In the genomic region with DNA sequence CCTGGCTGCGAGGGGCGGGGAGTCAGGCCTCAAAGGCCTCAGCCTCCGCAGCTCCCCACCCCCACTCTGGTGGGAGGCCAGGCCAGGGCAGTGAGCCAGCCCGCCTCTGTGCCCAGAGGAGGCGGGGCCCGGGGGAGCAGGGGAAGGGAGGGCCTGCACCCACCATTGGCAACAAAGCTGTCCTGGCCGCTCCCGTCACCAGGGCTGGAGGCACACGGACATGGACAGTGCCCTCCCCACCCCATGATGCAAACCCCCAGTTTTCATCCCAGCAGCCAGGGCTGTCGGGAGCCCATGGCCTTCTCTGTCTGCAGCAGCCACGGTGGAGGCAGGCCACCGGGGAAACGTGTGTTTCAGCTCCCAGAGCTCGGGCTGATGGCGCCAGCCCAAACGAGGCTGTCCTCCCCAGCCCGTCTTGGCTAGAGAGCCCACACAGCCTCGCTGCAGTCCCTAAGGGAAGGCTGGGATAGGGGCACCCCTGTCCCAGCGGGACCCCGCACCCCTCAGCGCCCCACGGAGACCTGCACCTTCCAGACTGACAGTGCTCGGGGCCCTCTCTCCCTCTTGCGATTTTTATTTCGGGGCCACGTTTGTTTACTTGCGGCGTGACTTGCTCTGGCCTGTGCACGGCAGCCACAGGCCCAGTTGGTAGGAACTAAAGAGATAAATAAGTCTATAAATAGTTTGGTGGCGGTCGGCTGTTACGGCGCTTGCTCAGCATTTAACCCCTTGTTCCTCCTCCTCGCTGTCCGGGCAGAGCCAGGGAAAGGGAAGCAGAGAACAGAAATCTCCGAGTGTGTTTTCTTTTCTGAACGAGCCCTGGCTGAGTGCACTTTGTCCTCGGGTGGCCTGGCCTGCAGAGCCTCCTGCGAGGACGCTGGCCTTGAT, we compare ENCODE assay signal across 8 cellular contexts.
DNase-seq lines count a peak whose midpoint lies in the region; ATAC-seq, FAIRE-seq and TF ChIP-seq lines count a peak whose summit lies in the region.

No MANE protein-coding gene starts in this region.

- H3K18ac ChIP-seq in mesendoderm (ENCODE audit: low read length), result no peak overlapping the region

- H3K27me3 ChIP-seq in Panc1 (ENCODE audit: control insufficient read depth, insufficient read depth, low read length) (no peaks in the 10 kb centered on the region), gastroesophageal sphincter (no peaks in the 10 kb centered on the region), pancreas (no peaks in the 10 kb centered on the region), mesendoderm (ENCODE audit: insufficient read depth, low read length, poor library complexity) (no peaks in the 10 kb centered on the region)

- TF ChIP-seq POLR2A in gastroesophageal sphincter (IDR thresholded peaks at IDR 0.05), result no peak

- in situ Hi-C loops in Panc1 (cut with HindIII; ENCODE audit: low pct_unique_long_range_greater_than_20kb, low sequenced_read_pairs), result no loop called here

- H2AK5ac ChIP-seq in mesendoderm (ENCODE audit: low read length), result no peak overlapping the region

- no peak overlapping the region for H4K5ac ChIP-seq in mesendoderm (ENCODE audit: low read length)

- H3K79me1 ChIP-seq in mesendoderm (ENCODE audit: low read length), result no peaks in the 10 kb centered on the region

- no peak for FAIRE-seq in pancreas (lab: Jason Lieb, UNC)

- no peaks in the 10 kb centered on the region for H3K79me2 ChIP-seq in mesendoderm (ENCODE audit: control insufficient read depth, insufficient read depth, low read length)

- H3K27ac ChIP-seq in Panc1 (ENCODE audit: low read length), result no peak overlapping the region
- peak overlapping the region; percentile 1 to 86 (median 84) for H3K27ac ChIP-seq in gastroesophageal sphincter
- H3K27ac ChIP-seq in pancreas, result peak overlapping the region; percentile 87 to 96 (median 92)
- no peak overlapping the region for H3K27ac ChIP-seq in mesendoderm (ENCODE audit: low read depth, low read length)

- no peak overlapping the region for H4K8ac ChIP-seq in mesendoderm (ENCODE audit: low read depth, low read length)

- no TSS peak for BruUV-seq in Panc1 (replicated peaks; lab: Mats Ljungman, UMichigan)

- H3K4ac ChIP-seq in mesendoderm (ENCODE audit: low read depth, low read length), result no peak overlapping the region

- H3K4me2 ChIP-seq in mesendoderm (ENCODE audit: low read length), result no peak overlapping the region

- WGBS in gastroesophageal sphincter (ENCODE audit: low coverage in 1 of 2), 2 donors, result 7% methylated on average over 7 of the region's 40 CpGs; no CpG with 5 or more reads in 1 of the 2 donors
- WGBS in pancreas, 2 donors, result 0 to 1% methylated on average over 39 to 40 of the region's 40 CpGs
- WGBS in mesendoderm (ENCODE audit: extremely low coverage, insufficient coverage, low lambda C conversion rate), result no CpG with 5 or more reads among the region's 40 CpGs

- CTCF ChIA-PET in Panc1 (lab: Charles Lee), result no interaction called here

- H3K4me1 ChIP-seq in Panc1 (ENCODE audit: control insufficient read depth, insufficient read depth, low read length), result peaks cover 13% of the 10 kb centered on the region
- peaks cover 0 to 70% (median 25%) of the 10 kb centered on the region in 3 donors for H3K4me1 ChIP-seq in gastroesophageal sphincter
- H3K4me1 ChIP-seq in pancreas, result peaks cover 60 to 72% (median 63%) of the 10 kb centered on the region in 3 donors
- H3K4me1 ChIP-seq in mesendoderm (ENCODE audit: control insufficient read depth, low read depth, low read length), result no peaks in the 10 kb centered on the region

- H3K56ac ChIP-seq in mesendoderm (ENCODE audit: low read length), result no peak overlapping the region

- no peak overlapping the region for H2BK5ac ChIP-seq in mesendoderm (ENCODE audit: low read length)

- no peak overlapping the region for H3K9ac ChIP-seq in mesendoderm (ENCODE audit: low read length)

- TF ChIP-seq EP300 in gastroesophageal sphincter (IDR thresholded peaks at IDR 0.05), result no peak

- no peak overlapping the region for H3K23ac ChIP-seq in mesendoderm (ENCODE audit: low read length)

- DNase-seq in CD1c-positive myeloid dendritic cell (ENCODE audit: extremely low spot score) (peak; percentile 24), Panc1 (ENCODE audit: low read depth, low spot score) (no peak), pancreas (peak; percentile 87 to 97 (median 92)), mesendoderm (no peak)
- DNase-seq in activated CD8-positive, alpha-beta memory T cell treated with anti-CD3 and anti-CD28 coated beads, Interleukin-2, amount 50 U/mL, for 4 hours, result no peak

- no peak overlapping the region for H3K4me3 ChIP-seq in Panc1 (ENCODE audit: low read depth in 2 of 2, low read length in 2 of 2)
- peak overlapping the region; percentile 1 to 49 for H3K4me3 ChIP-seq in gastroesophageal sphincter
- peak overlapping the region in 3 of 4 donors; percentile 0 to 32 (median 25) for H3K4me3 ChIP-seq in pancreas
- H3K4me3 ChIP-seq in mesendoderm (ENCODE audit: low read length), result no peak overlapping the region

- TF ChIP-seq CTCF in Panc1 (IDR thresholded peaks at IDR 0.05) (no peak), gastroesophageal sphincter (IDR thresholded peaks at IDR 0.05) (no peak), pancreas (IDR thresholded peaks at IDR 0.05) (no peak)

- H3K9me3 ChIP-seq in Panc1 (ENCODE audit: control insufficient read depth, insufficient read depth, low read depth, low read length) (no peaks in the 10 kb centered on the region), gastroesophageal sphincter (no peaks in the 10 kb centered on the region), pancreas (no peaks in the 10 kb centered on the region)

- intact Hi-C loops in Panc1 (cut with micrococcal nuclease; ENCODE audit: unreplicated experiment), result no loop called here
- intact Hi-C loops in pancreas (cut with DNase I), result no loop called here

- H2BK15ac ChIP-seq in mesendoderm (replicated peaks; ENCODE audit: low read depth), result no peak overlapping the region

- H3K36me3 ChIP-seq in Panc1 (ENCODE audit: control insufficient read depth, insufficient read depth, low read length), result no peaks in the 10 kb centered on the region
- H3K36me3 ChIP-seq in gastroesophageal sphincter, result no peaks in the 10 kb centered on the region
- no peaks in the 10 kb centered on the region for H3K36me3 ChIP-seq in pancreas
- no peaks in the 10 kb centered on the region for H3K36me3 ChIP-seq in mesendoderm (ENCODE audit: control insufficient read depth, insufficient read depth, low read length)

- POLR2A ChIA-PET in Panc1 (lab: Charles Lee), result no interaction called here

- ATAC-seq in Panc1 (peak; percentile 28), gastroesophageal sphincter (peak; percentile 91), pancreas (peak; percentile 78 to 84 (median 81)), GM19397 (IDR thresholded peaks at IDR 0.05; ENCODE audit: unreplicated experiment) (no peak), GM18511 (IDR thresholded peaks at IDR 0.05; ENCODE audit: unreplicated experiment) (no peak)

- H2BK120ac ChIP-seq in mesendoderm (ENCODE audit: low read depth, low read length), result no peak overlapping the region

Comparison
In these comparisons a context has a peak if more than half of its experiments do, and no peak if none do; other contexts are left out.
1. DNase-seq: peak in CD1c-positive myeloid dendritic cell (single experiment) and pancreas (6 of 6); none in Panc1 (single experiment), activated CD8-positive, alpha-beta memory T cell treated with anti-CD3 and anti-CD28 coated beads, Interleukin-2, amount 50 U/mL, for 4 hours (single experiment) and mesendoderm (single experiment).
2. ATAC-seq: peak in Panc1 (single experiment), gastroesophageal sphincter (single experiment) and pancreas (4 of 4); none in GM19397 (single experiment) and GM18511 (single experiment).
3. H3K27ac ChIP-seq: peak in gastroesophageal sphincter (4 of 4) and pancreas (4 of 4); none in Panc1 (single experiment) and mesendoderm (single experiment).
4. H3K4me3 ChIP-seq: peak in gastroesophageal sphincter (2 of 2) and pancreas (3 of 4); none in Panc1 (0 of 2) and mesendoderm (single experiment).